In the genomic region with DNA sequence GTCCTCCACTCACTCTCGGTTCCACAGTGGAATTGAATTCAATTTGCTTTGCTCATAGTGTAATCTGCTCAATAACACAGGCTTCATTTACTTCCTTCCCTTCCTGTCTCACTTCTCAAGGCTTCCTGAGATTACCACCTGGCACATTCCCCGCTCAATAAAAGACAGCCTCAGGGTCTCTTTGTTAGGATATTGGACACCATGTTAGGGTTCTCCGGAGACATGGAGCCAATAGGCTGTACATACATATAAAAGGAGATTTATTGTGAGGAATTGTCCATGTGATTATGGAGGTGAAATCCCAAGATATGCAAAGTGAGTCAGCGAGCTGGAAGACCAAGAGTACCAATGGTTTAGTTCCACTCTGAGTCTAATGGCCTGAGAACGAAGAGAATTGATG, we compare ENCODE assay signal across 16 cellular contexts.
DNase-seq lines count a peak whose midpoint lies in the region; TF ChIP-seq lines count a peak whose summit lies in the region.
"Had no signal": no experiment of that assay in that cellular context is flagged by ENCODE, and none has a peak within 500 bp of the region (broad histone marks: within the 10 kb centered on the region; RNA-seq: fewer than 3 reads in every experiment).

No MANE protein-coding gene starts in this region.

- intact Hi-C loops in vagina (cut with DNase I): no loop called here

- no peak overlapping the region for H3K4me3 ChIP-seq in mesendoderm (ENCODE audit: low read length)
- no peak overlapping the region for H3K4me3 ChIP-seq in vagina
- H3K4me3 ChIP-seq: A549; BLaER1 treated with 17β-estradiol and CSF1 and Interleukin-3, amounts not matched to agents 10 nM and 100 nM had no signal

- no CpG with 5 or more reads among the region's 5 CpGs for WGBS in mesendoderm (ENCODE audit: extremely low coverage, insufficient coverage, low lambda C conversion rate)

- peak overlapping the region; percentile 38 for H2BK120ac ChIP-seq in mesendoderm (ENCODE audit: low read depth, low read length)

- no peak overlapping the region for H4K5ac ChIP-seq in mesendoderm (ENCODE audit: low read length)

- H3K4ac ChIP-seq in mesendoderm (ENCODE audit: low read depth, low read length): no peak overlapping the region

- no peaks in the 10 kb centered on the region for H3K4me1 ChIP-seq in mesendoderm (ENCODE audit: control insufficient read depth, low read depth, low read length)
- no peaks in the 10 kb centered on the region for H3K4me1 ChIP-seq in vagina
- H3K4me1 ChIP-seq: A549; BLaER1 treated with 17β-estradiol and CSF1 and Interleukin-3, amounts not matched to agents 10 nM and 100 nM; Caco-2 had no signal

- H3K4me2 ChIP-seq in mesendoderm (ENCODE audit: low read length): no peak overlapping the region
- H3K4me2 ChIP-seq: A549; BLaER1 treated with 17β-estradiol and CSF1 and Interleukin-3, amounts not matched to agents 10 nM and 100 nM had no signal

- peak; percentile 75 for DNase-seq in NCI-H69 (lab: John Stamatoyannopoulos, UW)
- DNase-seq in mesendoderm: no peak
- no peak for DNase-seq in NCI-H510A (lab: John Stamatoyannopoulos, UW)
- no peak for DNase-seq in islet precursor cell
- no peak for DNase-seq in vagina (ENCODE audit: extremely low spot score in 2 of 2)
- DNase-seq: 8988T; AML-193; Caco-2; Calu3; CD4-positive, alpha-beta T cell; CD8-positive, alpha-beta T cell; DMS79 treated with DMSO at 0.1 percent for 48 hours; GF-D8 had no signal

- no peak for TF ChIP-seq CTCF in vagina (IDR thresholded peaks at IDR 0.05)

- H3K23ac ChIP-seq in mesendoderm (ENCODE audit: low read length): no peak overlapping the region

- no peak overlapping the region for H2AK5ac ChIP-seq in mesendoderm (ENCODE audit: low read length)

- H3K18ac ChIP-seq in mesendoderm (ENCODE audit: low read length): peak overlapping the region; percentile 51

- no peaks in the 10 kb centered on the region for H3K27me3 ChIP-seq in mesendoderm (ENCODE audit: insufficient read depth, low read length, poor library complexity)
- no peaks in the 10 kb centered on the region for H3K27me3 ChIP-seq in vagina
- H3K27me3 ChIP-seq: BLaER1 treated with 17β-estradiol and CSF1 and Interleukin-3, amounts not matched to agents 10 nM and 100 nM had no signal

- H2BK5ac ChIP-seq in mesendoderm (ENCODE audit: low read length): no peak overlapping the region

- no peak overlapping the region for H3K56ac ChIP-seq in mesendoderm (ENCODE audit: low read length)

- no peaks in the 10 kb centered on the region for H3K9me3 ChIP-seq in vagina
- H3K9me3 ChIP-seq: A549; BLaER1 treated with 17β-estradiol and CSF1 and Interleukin-3, amounts not matched to agents 10 nM and 100 nM; Caco-2 had no signal

- no peak for TF ChIP-seq POLR2A in vagina (IDR thresholded peaks at IDR 0.05)

- H3K79me2 ChIP-seq in mesendoderm (ENCODE audit: control insufficient read depth, insufficient read depth, low read length): no peaks in the 10 kb centered on the region

- no peak overlapping the region for H4K8ac ChIP-seq in mesendoderm (ENCODE audit: low read depth, low read length)

- no peak overlapping the region for H2BK15ac ChIP-seq in mesendoderm (replicated peaks; ENCODE audit: low read depth)

- no peaks in the 10 kb centered on the region for H3K36me3 ChIP-seq in mesendoderm (ENCODE audit: control insufficient read depth, insufficient read depth, low read length)
- no peaks in the 10 kb centered on the region for H3K36me3 ChIP-seq in vagina
- H3K36me3 ChIP-seq: BLaER1 treated with 17β-estradiol and CSF1 and Interleukin-3, amounts not matched to agents 10 nM and 100 nM had no signal

- no peaks in the 10 kb centered on the region for H3K79me1 ChIP-seq in mesendoderm (ENCODE audit: low read length)

- H3K27ac ChIP-seq in mesendoderm (ENCODE audit: low read depth, low read length) (no peak overlapping the region), vagina (no peak overlapping the region)
- H3K27ac ChIP-seq: A549; BLaER1 treated with 17β-estradiol and CSF1 and Interleukin-3, amounts not matched to agents 10 nM and 100 nM; C4-2B had no signal

- H3K9ac ChIP-seq in mesendoderm (ENCODE audit: low read length): no peak overlapping the region
- H3K9ac ChIP-seq: BLaER1 treated with 17β-estradiol and CSF1 and Interleukin-3, amounts not matched to agents 10 nM and 100 nM had no signal
